15 cellular contexts compared by ENCODE assay signal in the genomic region with DNA sequence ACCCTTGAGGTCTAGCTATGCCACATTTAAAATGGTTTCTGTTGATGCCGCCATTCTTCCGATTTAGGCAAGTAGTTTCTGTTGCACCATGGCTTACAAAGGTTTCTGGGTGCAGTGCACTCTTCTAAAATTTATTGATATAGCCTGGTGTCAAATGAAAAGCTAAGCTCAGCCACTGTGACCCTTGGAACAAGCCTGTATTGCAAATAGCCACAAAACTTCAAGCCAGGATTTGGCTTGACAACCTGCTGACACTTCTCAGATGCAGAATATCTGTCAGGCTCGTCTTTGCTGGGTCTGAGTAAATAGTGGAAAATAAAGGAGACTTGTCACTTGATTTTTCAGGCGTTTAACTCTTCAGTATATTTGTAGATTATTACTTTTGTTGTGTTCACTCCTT.
DNase-seq lines count a peak whose midpoint lies in the region; ATAC-seq and TF ChIP-seq lines count a peak whose summit lies in the region.
"Had no signal": no experiment of that assay in that cellular context is flagged by ENCODE, and none has a peak within 500 bp of the region (broad histone marks: within the 10 kb centered on the region; RNA-seq: fewer than 3 reads in every experiment).

No MANE protein-coding gene starts in this region.

- no peaks in the 10 kb centered on the region for H3F3A ChIP-seq in PC-3 (ENCODE audit: low read length, unreplicated experiment)

- dilution Hi-C loops in IMR-90 (cut with HindIII; ENCODE audit: low sequenced_read_pairs, unreplicated experiment) = no loop called here

- H3K9ac ChIP-seq in IMR-90 (ENCODE audit: low read depth, low read length) = no peak overlapping the region
- no peak overlapping the region for H3K9ac ChIP-seq in PC-3 (ENCODE audit: low read length)
- no peak overlapping the region for H3K9ac ChIP-seq in rectal smooth muscle tissue (ENCODE audit: low read length)

- H3K14ac ChIP-seq in IMR-90 (replicated peaks; ENCODE audit: low read depth, low read length) = no peak overlapping the region

- H2AK9ac ChIP-seq in IMR-90 (replicated peaks; ENCODE audit: low read depth, low read length, poor library complexity) = no peak overlapping the region

- no peak overlapping the region for H2BK120ac ChIP-seq in IMR-90 (ENCODE audit: low read depth, low read length)

- no peak overlapping the region; a peak in 1 of 4 replicates for H4K8ac ChIP-seq in IMR-90 (ENCODE audit: low read depth in 2 of 2, low read length in 2 of 2)

- H2BK5ac ChIP-seq in IMR-90 (ENCODE audit: low read depth, low read length, poor library complexity, severe bottlenecking) = no peak overlapping the region

- H3K18ac ChIP-seq in IMR-90 (ENCODE audit: low read depth, low read length) = peak overlapping the region; percentile 46; the same call in 1 of the 2 replicates

- no peak overlapping the region for H3K56ac ChIP-seq in IMR-90 (ENCODE audit: extremely low read depth, insufficient read depth, low read length)

- BruUV-seq in IMR-90 (replicated peaks; lab: Mats Ljungman, UMichigan) (no TSS peak), PC-3 (replicated peaks; lab: Mats Ljungman, UMichigan) (no TSS peak)

- H2AK5ac ChIP-seq in IMR-90 (ENCODE audit: low read depth, low read length) = no peak overlapping the region

- H3K9me2 ChIP-seq in PC-3 (replicated peaks; ENCODE audit: low read length) = no peaks in the 10 kb centered on the region

- H3K4me3 ChIP-seq in IMR-90 (ENCODE audit: insufficient read depth, low read depth, low read length) (no peak overlapping the region), PC-3 (ENCODE audit: low read length) (no peak overlapping the region), right cardiac atrium (ENCODE audit: low read length) (no peak overlapping the region), rectal smooth muscle tissue (ENCODE audit: low read length) (peak overlapping the region; percentile 21)
- H3K4me3 ChIP-seq: HAP-1, PC-9, SK-N-MC had no signal

- H3K27ac ChIP-seq in IMR-90 (ENCODE audit: insufficient read depth, low read length) (no peak overlapping the region), PC-3 (ENCODE audit: low read length) (peak overlapping the region; percentile 57), right cardiac atrium (ENCODE audit: low read length) (peak overlapping the region; percentile 81), rectal smooth muscle tissue (ENCODE audit: low read depth, low read length) (no peak overlapping the region)
- H3K27ac ChIP-seq: PC-9, SK-N-MC had no signal

- H3K79me1 ChIP-seq in IMR-90 (ENCODE audit: low read depth in 1 of 2, low read length in 2 of 2) = no peaks in the 10 kb centered on the region

- no peak for TF ChIP-seq RAD21 in IMR-90 (IDR thresholded peaks at IDR 0.05; ENCODE audit: low read length)

- no peaks in the 10 kb centered on the region for H3K36me3 ChIP-seq in IMR-90 (ENCODE audit: control insufficient read depth, insufficient read depth, low read length)
- no peaks in the 10 kb centered on the region for H3K36me3 ChIP-seq in PC-3 (ENCODE audit: low read depth, low read length)
- H3K36me3 ChIP-seq in rectal smooth muscle tissue (ENCODE audit: control insufficient read depth, insufficient read depth, low read length) = no peaks in the 10 kb centered on the region
- H3K36me3 ChIP-seq: HAP-1 had no signal

- H3K9me1 ChIP-seq in IMR-90 (ENCODE audit: insufficient read depth, low read length) = no peaks in the 10 kb centered on the region

- no peak overlapping the region for H3K4ac ChIP-seq in IMR-90 (ENCODE audit: low read depth, low read length)

- no peak overlapping the region for H3K23ac ChIP-seq in IMR-90 (ENCODE audit: low read depth, low read length)

- 0 out of 2 replicates have a peak overlapping the region, but pooled peaks have one; percentile 18 for H2BK20ac ChIP-seq in IMR-90 (ENCODE audit: low read depth, low read length)

- POLR2A ChIA-PET in IMR-90 (lab: Charles Lee; ENCODE audit: unreplicated experiment) (no interaction called here), PC-3 (lab: Charles Lee; ENCODE audit: unreplicated experiment) (no interaction called here)

- H3K9me3 ChIP-seq in IMR-90 (ENCODE audit: control insufficient read depth, insufficient read depth, low read length) (no peaks in the 10 kb centered on the region), PC-3 (ENCODE audit: low read length) (no peaks in the 10 kb centered on the region), right cardiac atrium (ENCODE audit: control insufficient read depth, low read length) (no peaks in the 10 kb centered on the region)
- H3K9me3 ChIP-seq: HAP-1 had no signal

- no peak overlapping the region for H2BK15ac ChIP-seq in IMR-90 (ENCODE audit: low read depth, low read length)

- peak overlapping the region; percentile 67; the same call in 1 of the 2 replicates for H3K4me2 ChIP-seq in IMR-90 (ENCODE audit: low read depth, low read length)
- peak overlapping the region; percentile 55 for H3K4me2 ChIP-seq in PC-3 (ENCODE audit: low read length)
- H3K4me2 ChIP-seq: PC-9 had no signal

- H4K20me1 ChIP-seq in IMR-90 (ENCODE audit: insufficient read depth, low read length) (no peaks in the 10 kb centered on the region), PC-3 (ENCODE audit: low read length) (no peaks in the 10 kb centered on the region)

- peak overlapping the region; percentile 67; the same call in 1 of the 2 replicates for H4K5ac ChIP-seq in IMR-90 (ENCODE audit: low read depth, low read length)

- TF ChIP-seq POLR2A in IMR-90 (IDR thresholded peaks at IDR 0.05; ENCODE audit: low read depth, low read length) = no peak

- TF ChIP-seq CTCF in IMR-90 (conservative IDR thresholded peaks at IDR 0.05; ENCODE audit: low read depth, low read length) (no peak), PC-3 (conservative IDR thresholded peaks at IDR 0.05; ENCODE audit: low read depth, low read length) (no peak)

- peak overlapping the region; percentile 38 for H2AFZ ChIP-seq in IMR-90 (replicated peaks; ENCODE audit: low read length, poor library complexity)
- 0 out of 2 replicates have a peak overlapping the region, but pooled peaks have one; percentile 19 for H2AFZ ChIP-seq in PC-3 (ENCODE audit: low read length)
- H2AFZ ChIP-seq: PC-9 had no signal

- no peaks in the 10 kb centered on the region for H3K79me2 ChIP-seq in PC-3 (ENCODE audit: low read length)

- WGBS in IMR-90 (ENCODE audit: extremely low coverage in 2 of 2, insufficient read length in 1 of 2), 2 experiments = no CpG with 5 or more reads among the region's 4 CpGs
- 26% methylated on average over 4 of the region's 4 CpGs for WGBS in right cardiac atrium

- ATAC-seq in IMR-90 (ENCODE audit: low read depth) = no peak
- ATAC-seq in PC-3 = no peak; the same call in 1 of the 2 replicates
- ATAC-seq in right cardiac atrium = peak in 1 of 2 donors; percentile 35
- no peak for ATAC-seq in GM18517 (IDR thresholded peaks at IDR 0.05; ENCODE audit: unreplicated experiment)

- H4K91ac ChIP-seq in IMR-90 (ENCODE audit: insufficient read depth, low read depth, low read length) = no peak overlapping the region

- H3K4me1 ChIP-seq in IMR-90 (ENCODE audit: control insufficient read depth, insufficient read depth, low read length) = peaks cover 6% of the 10 kb centered on the region; the same call in 1 of the 2 replicates
- peaks cover 32% of the 10 kb centered on the region for H3K4me1 ChIP-seq in PC-3 (ENCODE audit: insufficient read depth, low read length)
- peaks cover 2% of the 10 kb centered on the region for H3K4me1 ChIP-seq in right cardiac atrium (ENCODE audit: control insufficient read depth, insufficient read depth, low read length)
- peaks cover 17% of the 10 kb centered on the region for H3K4me1 ChIP-seq in rectal smooth muscle tissue (ENCODE audit: control insufficient read depth, insufficient read depth, low read length)
- H3K4me1 ChIP-seq: HAP-1 had no signal

- CTCF ChIA-PET in IMR-90 (lab: Yijun Ruan, JAX) (interaction anchor here (0.6 kb wide), 2 partner anchors 223 to 325 kb away, joined by 3 read pairs; no protein-coding TSS in a partner anchor), PC-3 (lab: Charles Lee) (no interaction called here)

- in situ Hi-C loops in IMR-90 (cut with MboI; ENCODE audit: low sequenced_read_pairs) = no loop called here

- DNase-seq in IMR-90 (no peak), PC-3 (no peak), right cardiac atrium (no peak), foreskin melanocyte (no peak)
- no peak for DNase-seq in stimulated activated CD4-positive, alpha-beta T cell treated with anti-CD3 and anti-CD28 coated beads, Interleukin-4, amount 100 ng/mL, for 24 hours
- DNase-seq: ACHN; CD4-positive, CD25-positive, alpha-beta regulatory T cell; NCI-H187; NCI-H345; NCI-H526; PC-9 had no signal

- intact Hi-C loops in IMR-90 (cut with micrococcal nuclease) = loop anchor here (10.0 kb wide), 1 partner anchor 146 kb away; no protein-coding TSS in a partner anchor
- intact Hi-C loops in PC-3 (cut with micrococcal nuclease) = loop anchor here (10.0 kb wide), 1 partner anchor 224 kb away; no protein-coding TSS in a partner anchor
- intact Hi-C loops in right cardiac atrium (cut with DNase I) = no loop called here

- H3K27me3 ChIP-seq in IMR-90 (ENCODE audit: control insufficient read depth, insufficient read depth, low read length) (no peaks in the 10 kb centered on the region), PC-3 (ENCODE audit: low read length) (no peaks in the 10 kb centered on the region), right cardiac atrium (ENCODE audit: control insufficient read depth, insufficient read depth) (no peaks in the 10 kb centered on the region), rectal smooth muscle tissue (ENCODE audit: control insufficient read depth, insufficient read depth, low read length) (no peaks in the 10 kb centered on the region)

TF ChIP-seq in IMR-90, 13 proteins besides CTCF, POLR2A, EP300 and RAD21:
- no peak for TF ChIP-seq CHD1 (IDR thresholded peaks at IDR 0.05; ENCODE audit: low read depth, low read length)

Comparison
In these comparisons a context has a peak if more than half of its experiments do, and no peak if none do; other contexts are left out.
1. H3K27ac ChIP-seq: peak in PC-3 (single experiment) and right cardiac atrium (single experiment); none in IMR-90 (single experiment) and rectal smooth muscle tissue (single experiment).
2. intact Hi-C loops: an anchor here in IMR-90 (10.0 kb wide) and PC-3 (10.0 kb wide); none called in right cardiac atrium.